27 cellular contexts compared by ENCODE assay signal in genomic region chr3:73759290-73759689, GRCh38.
DNase-seq lines count a peak whose midpoint lies in the region; ATAC-seq and TF ChIP-seq lines count a peak whose summit lies in the region.
"Had no signal": no experiment of that assay in that cellular context is flagged by ENCODE, and none has a peak within 500 bp of the region (broad histone marks: within the 10 kb centered on the region; RNA-seq: fewer than 3 reads in every experiment).

No MANE protein-coding gene starts in this region.

- H3K4ac ChIP-seq in mesenchymal stem cell (ENCODE audit: low read depth in 1 of 2, low read length in 2 of 2), result no peak overlapping the region

- intact Hi-C loops in colonic mucosa (cut with DNase I), result no loop called here

- H3K27me3 ChIP-seq in colonic mucosa (no peaks in the 10 kb centered on the region), mesenchymal stem cell (ENCODE audit: control insufficient read depth in 1 of 2, insufficient read depth in 1 of 2, low read length in 2 of 2) (no peaks in the 10 kb centered on the region), subcutaneous abdominal adipose tissue (ENCODE audit: control insufficient read depth in 5 of 5, insufficient read depth in 4 of 5, low read length in 5 of 5) (no peaks in the 10 kb centered on the region)
- H3K27me3 ChIP-seq: esophagus squamous epithelium, ovary, right atrium auricular region had no signal

- no peak overlapping the region for H3K14ac ChIP-seq in mesenchymal stem cell (ENCODE audit: low read length in 2 of 2)

- H3K4me2 ChIP-seq in mesenchymal stem cell (ENCODE audit: low read length, poor library complexity, severe bottlenecking), result no peak overlapping the region
- H3K4me2 ChIP-seq: A549 had no signal

- H3K9ac ChIP-seq in colonic mucosa (ENCODE audit: low read depth in 2 of 2, low read length in 2 of 2), result no peak overlapping the region
- H3K9ac ChIP-seq in mesenchymal stem cell (ENCODE audit: low read length), result peak overlapping the region; percentile 85
- H3K9ac ChIP-seq in subcutaneous abdominal adipose tissue (ENCODE audit: low read length in 5 of 5), result peak overlapping the region in 1 of 5 donors; percentile 53

- no peak overlapping the region for H4K8ac ChIP-seq in mesenchymal stem cell (ENCODE audit: low read length)

- H3K4me3 ChIP-seq in colonic mucosa (no peak overlapping the region), mesenchymal stem cell (ENCODE audit: insufficient read depth in 1 of 2, low read depth in 1 of 2, low read length in 2 of 2) (peak overlapping the region in 1 of 2 experiments; percentile 67), subcutaneous abdominal adipose tissue (ENCODE audit: low read depth in 1 of 5, low read length in 5 of 5) (peak overlapping the region in 3 of 5 donors; percentile 9 to 22 (median 13))
- H3K4me3 ChIP-seq: A549, esophagus squamous epithelium, ovary, right atrium auricular region had no signal

- no peak overlapping the region for H3K23ac ChIP-seq in mesenchymal stem cell (ENCODE audit: low read length in 2 of 2)

- H3K27ac ChIP-seq in colonic mucosa (peak overlapping the region; percentile 21), mesenchymal stem cell (ENCODE audit: low read length, poor library complexity, severe bottlenecking) (no peak overlapping the region), subcutaneous abdominal adipose tissue (ENCODE audit: low read depth, low read length) (peak overlapping the region; percentile 1)
- H3K27ac ChIP-seq: A549, right atrium auricular region had no signal

- H2AFZ ChIP-seq in mesenchymal stem cell (ENCODE audit: low read depth, low read length), result no peak overlapping the region

- no peaks in the 10 kb centered on the region for H3K27me3 Mint-ChIP-seq in activated CD4-positive, alpha-beta memory T cell treated with anti-CD3 and anti-CD28 coated beads, Interleukin-2, amount 10 ng/mL, durations not matched to agents 7 days and 5 days
- H3K27me3 Mint-ChIP-seq: activated CD4-positive, alpha-beta memory T cell treated with anti-CD3 and anti-CD28 coated beads for 36 hours; activated naive CD8-positive, alpha-beta T cell treated with anti-CD3 and anti-CD28 coated beads for 36 hours; IgD-negative memory B cell; stimulated activated memory B cell treated with anti-CD40 and anti-IgM and Interleukin-4, amounts not matched to agents 10 μg/mL and 1 μg/mL and 100 μg/mL, for 72 hours had no signal

- no peak overlapping the region for H3K27ac Mint-ChIP-seq in activated CD4-positive, alpha-beta memory T cell treated with anti-CD3 and anti-CD28 coated beads, Interleukin-2, amount 10 ng/mL, durations not matched to agents 7 days and 5 days
- H3K27ac Mint-ChIP-seq: activated CD4-positive, alpha-beta memory T cell treated with anti-CD3 and anti-CD28 coated beads for 36 hours; activated naive CD8-positive, alpha-beta T cell treated with anti-CD3 and anti-CD28 coated beads for 36 hours; activated T-helper 2 cell treated with anti-CD3 and anti-CD28 coated beads, Interferon-gamma antibody, Interleukin-2, Interleukin-4, amounts not matched to agents 10 μg/mL and 5 μg/mL and 100 μg/mL, durations not matched to agents 14 hours and 24 hours and 36 hours; IgD-negative memory B cell; stimulated activated memory B cell treated with anti-CD40 and anti-IgM and Interleukin-4, amounts not matched to agents 10 μg/mL and 1 μg/mL and 100 μg/mL, for 72 hours had no signal

- H3K4me3 Mint-ChIP-seq in activated CD4-positive, alpha-beta memory T cell treated with anti-CD3 and anti-CD28 coated beads, Interleukin-2, amount 10 ng/mL, durations not matched to agents 7 days and 5 days, result no peak overlapping the region
- H3K4me3 Mint-ChIP-seq: activated CD4-positive, alpha-beta memory T cell treated with anti-CD3 and anti-CD28 coated beads for 36 hours; activated naive CD8-positive, alpha-beta T cell treated with anti-CD3 and anti-CD28 coated beads for 36 hours; IgD-negative memory B cell; stimulated activated memory B cell treated with anti-CD40 and anti-IgM and Interleukin-4, amounts not matched to agents 10 μg/mL and 1 μg/mL and 100 μg/mL, for 72 hours had no signal

- no peak overlapping the region for H3K18ac ChIP-seq in mesenchymal stem cell (ENCODE audit: low read depth in 1 of 2, low read length in 2 of 2)

- no peak overlapping the region for H2BK12ac ChIP-seq in mesenchymal stem cell (ENCODE audit: low read length in 2 of 2)

- no peaks in the 10 kb centered on the region for H3K9me3 ChIP-seq in colonic mucosa
- H3K9me3 ChIP-seq in mesenchymal stem cell (ENCODE audit: control insufficient read depth, low read length), result no peaks in the 10 kb centered on the region
- H3K9me3 ChIP-seq in subcutaneous abdominal adipose tissue (ENCODE audit: control insufficient read depth in 5 of 5, low read length in 5 of 5), result peaks cover 0 to 3% (median 0%) of the 10 kb centered on the region in 5 donors
- H3K9me3 ChIP-seq: A549, esophagus squamous epithelium, ovary, right atrium auricular region had no signal

- POLR2A ChIA-PET in activated CD4-positive, alpha-beta memory T cell treated with anti-CD3 and anti-CD28 coated beads, Interleukin-2, amount 10 ng/mL, durations not matched to agents 7 days and 5 days (lab: Charles Lee), result no interaction called here

- DNase-seq in AG20443 (ENCODE audit: low spot score) (peak; percentile 10), colonic mucosa (no peak), mesenchymal stem cell (no peak), mesenteric fat pad (ENCODE audit: low spot score) (no peak), NCI-H2029 (lab: John Stamatoyannopoulos, UW) (no peak)
- DNase-seq in activated CD4-positive, alpha-beta memory T cell treated with anti-CD3 and anti-CD28 coated beads, Interleukin-2, amount 10 ng/mL, durations not matched to agents 7 days and 5 days, result no peak
- DNase-seq: activated CD4-positive, alpha-beta memory T cell treated with anti-CD3 and anti-CD28 coated beads for 36 hours; activated naive CD8-positive, alpha-beta T cell treated with anti-CD3 and anti-CD28 coated beads for 36 hours; central memory CD4-positive, alpha-beta T cell; dermis blood vessel endothelial cell; DMS153; esophagus squamous epithelium; NCI-H1092 treated with DMSO at 0.1 percent for 48 hours; NCI-H187; NCI-H526 treated with DMSO at 0.1 percent for 48 hours; ovary; SHP77; stimulated activated CD4-positive, alpha-beta T cell treated with anti-CD3 and anti-CD28 coated beads, Interleukin-12 subunit alpha, Interleukin-12 subunit beta, amount 100 ng/mL, for 4 hours; stimulated activated CD4-positive, alpha-beta T cell treated with anti-CD3 and anti-CD28 coated beads, Interleukin-4, amount 100 ng/mL, for 24 hours had no signal

- no peak overlapping the region for H4K91ac ChIP-seq in mesenchymal stem cell (ENCODE audit: low read length)

- no peak for ATAC-seq in HG02798 (IDR thresholded peaks at IDR 0.05; ENCODE audit: poor library complexity, unreplicated experiment)
- ATAC-seq: A549; activated CD4-positive, CD25-positive, alpha-beta regulatory T cell treated with anti-CD3 and anti-CD28 coated beads, Interleukin-2, amount 50 U/mL, for 24 hours; stimulated activated memory B cell treated with anti-CD40 and anti-IgM and Interleukin-4, amounts not matched to agents 10 μg/mL and 1 μg/mL and 100 μg/mL, for 72 hours had no signal

- no peak overlapping the region for H2AK5ac ChIP-seq in mesenchymal stem cell (ENCODE audit: low read length, severe bottlenecking)

- TF ChIP-seq CTCF in colonic mucosa (IDR thresholded peaks at IDR 0.05), result no peak

- H3K36me3 Mint-ChIP-seq in activated CD4-positive, alpha-beta memory T cell treated with anti-CD3 and anti-CD28 coated beads, Interleukin-2, amount 10 ng/mL, durations not matched to agents 7 days and 5 days (ENCODE audit: low read depth), result no peaks in the 10 kb centered on the region
- H3K36me3 Mint-ChIP-seq: activated CD4-positive, alpha-beta memory T cell treated with anti-CD3 and anti-CD28 coated beads for 36 hours; activated naive CD8-positive, alpha-beta T cell treated with anti-CD3 and anti-CD28 coated beads for 36 hours; IgD-negative memory B cell; stimulated activated memory B cell treated with anti-CD40 and anti-IgM and Interleukin-4, amounts not matched to agents 10 μg/mL and 1 μg/mL and 100 μg/mL, for 72 hours had no signal

- no peaks in the 10 kb centered on the region for H3K4me1 Mint-ChIP-seq in activated CD4-positive, alpha-beta memory T cell treated with anti-CD3 and anti-CD28 coated beads, Interleukin-2, amount 10 ng/mL, durations not matched to agents 7 days and 5 days
- H3K4me1 Mint-ChIP-seq: activated naive CD8-positive, alpha-beta T cell treated with anti-CD3 and anti-CD28 coated beads for 36 hours; IgD-negative memory B cell; stimulated activated memory B cell treated with anti-CD40 and anti-IgM and Interleukin-4, amounts not matched to agents 10 μg/mL and 1 μg/mL and 100 μg/mL, for 72 hours had no signal

- peaks cover 12% of the 10 kb centered on the region for H3K9me3 Mint-ChIP-seq in activated CD4-positive, alpha-beta memory T cell treated with anti-CD3 and anti-CD28 coated beads, Interleukin-2, amount 10 ng/mL, durations not matched to agents 7 days and 5 days
- H3K9me3 Mint-ChIP-seq: activated naive CD8-positive, alpha-beta T cell treated with anti-CD3 and anti-CD28 coated beads for 36 hours had no signal

- H3K36me3 ChIP-seq in colonic mucosa (no peaks in the 10 kb centered on the region), mesenchymal stem cell (ENCODE audit: control insufficient read depth in 1 of 2, insufficient read depth in 2 of 2, low read depth in 1 of 2, low read length in 2 of 2) (no peaks in the 10 kb centered on the region), subcutaneous abdominal adipose tissue (ENCODE audit: control insufficient read depth in 5 of 5, insufficient read depth in 5 of 5, low read length in 5 of 5) (no peaks in the 10 kb centered on the region)
- H3K36me3 ChIP-seq: esophagus squamous epithelium, ovary, right atrium auricular region had no signal

- H2BK15ac ChIP-seq in mesenchymal stem cell (ENCODE audit: low read depth, poor library complexity, severe bottlenecking), result no peak overlapping the region

- CTCF ChIA-PET in activated CD4-positive, alpha-beta memory T cell treated with anti-CD3 and anti-CD28 coated beads, Interleukin-2, amount 10 ng/mL, durations not matched to agents 7 days and 5 days (lab: Charles Lee), result no interaction called here

- H2BK120ac ChIP-seq in mesenchymal stem cell (ENCODE audit: low read depth, low read length), result no peak overlapping the region

- no peak overlapping the region for H2BK5ac ChIP-seq in mesenchymal stem cell (ENCODE audit: low read depth, low read length, poor library complexity, severe bottlenecking)

- no peaks in the 10 kb centered on the region for H3K4me1 ChIP-seq in colonic mucosa
- no peaks in the 10 kb centered on the region for H3K4me1 ChIP-seq in mesenchymal stem cell (ENCODE audit: control insufficient read depth, insufficient read depth, low read depth, low read length)
- H3K4me1 ChIP-seq in subcutaneous abdominal adipose tissue (ENCODE audit: control insufficient read depth in 5 of 5, insufficient read depth in 5 of 5, low read length in 5 of 5), result peaks cover 0 to 13% (median 8%) of the 10 kb centered on the region in 5 donors
- H3K4me1 ChIP-seq: A549, esophagus squamous epithelium, right atrium auricular region had no signal

- 86% methylated on average over 2 of the region's 3 CpGs for WGBS in mesenchymal stem cell

- H3K79me1 ChIP-seq in mesenchymal stem cell (replicated peaks; ENCODE audit: low read length, poor library complexity, severe bottlenecking), result no peaks in the 10 kb centered on the region
